Comparison of ENCODE assay signal across 21 cellular contexts in the genomic region with DNA sequence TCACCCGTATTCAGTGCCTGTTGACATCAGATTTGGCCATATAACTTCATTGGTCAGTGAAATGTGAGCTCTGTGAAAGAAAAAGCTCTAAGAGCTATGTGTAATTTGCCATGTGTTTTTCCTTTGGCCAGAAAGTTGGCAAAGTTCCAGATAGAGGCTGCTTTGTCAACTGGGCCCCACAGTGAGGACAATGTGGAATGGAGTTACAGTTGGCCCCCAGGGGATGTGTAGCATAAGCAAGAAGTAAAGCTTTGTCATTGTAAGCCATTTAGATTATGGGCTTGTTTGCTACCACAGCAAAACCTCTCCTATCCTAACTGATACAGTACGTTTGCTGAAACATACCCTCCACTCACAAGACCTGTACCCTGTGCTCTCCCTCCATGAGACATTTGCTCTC.
A peak's percentile ranks its signal among the peaks of the same experiment; 100 is the strongest.
DNase-seq lines count a peak whose midpoint lies in the region; ATAC-seq and TF ChIP-seq lines count a peak whose summit lies in the region.
"Had no signal": no experiment of that assay in that cellular context is flagged by ENCODE, and none has a peak within 500 bp of the region (broad histone marks: within the 10 kb centered on the region; RNA-seq: fewer than 3 reads in every experiment).

No MANE protein-coding gene starts in this region.

- H3K36me3 ChIP-seq in HEK293 (ENCODE audit: control insufficient read depth in 2 of 2, insufficient read depth in 1 of 2, low read length in 2 of 2) (no peaks in the 10 kb centered on the region), SJCRH30 (no peaks in the 10 kb centered on the region), right lobe of liver (no peaks in the 10 kb centered on the region), stomach (no peaks in the 10 kb centered on the region)
- no peaks in the 10 kb centered on the region for H3K36me3 ChIP-seq in CD8-positive, alpha-beta memory T cell (ENCODE audit: insufficient read depth, low read length)
- H3K36me3 ChIP-seq in naive thymus-derived CD4-positive, alpha-beta T cell (ENCODE audit: control insufficient read depth in 2 of 3, insufficient read depth in 3 of 3, low read length in 3 of 3), result no peaks in the 10 kb centered on the region
- H3K36me3 ChIP-seq: MG63 had no signal

- H3K4me3 ChIP-seq in HEK293 (ENCODE audit: low read depth, low read length) (no peak overlapping the region), SJCRH30 (no peak overlapping the region), right lobe of liver (no peak overlapping the region), stomach (no peak overlapping the region)
- H3K4me3 ChIP-seq in CD8-positive, alpha-beta memory T cell (ENCODE audit: low read length), result no peak overlapping the region
- no peak overlapping the region for H3K4me3 ChIP-seq in naive thymus-derived CD4-positive, alpha-beta T cell (ENCODE audit: low read length)
- H3K4me3 ChIP-seq: MG63 had no signal

- H3K36me3 Mint-ChIP-seq in CD8-positive, alpha-beta memory T cell, result no peaks in the 10 kb centered on the region
- no peaks in the 10 kb centered on the region for H3K36me3 Mint-ChIP-seq in naive thymus-derived CD4-positive, alpha-beta T cell
- H3K36me3 Mint-ChIP-seq: T-cell had no signal

- H3K27me3 ChIP-seq in SJCRH30 (no peaks in the 10 kb centered on the region), right lobe of liver (no peaks in the 10 kb centered on the region), stomach (no peaks in the 10 kb centered on the region)
- no peaks in the 10 kb centered on the region for H3K27me3 ChIP-seq in CD8-positive, alpha-beta memory T cell (ENCODE audit: insufficient read depth, low read length, poor library complexity, severe bottlenecking)
- H3K27me3 ChIP-seq in naive thymus-derived CD4-positive, alpha-beta T cell (ENCODE audit: control insufficient read depth in 2 of 2, insufficient read depth in 2 of 2, low read length in 2 of 2), result no peaks in the 10 kb centered on the region
- H3K27me3 ChIP-seq: MG63 had no signal

- peak; percentile 11 for DNase-seq in NCI-H82 (lab: John Stamatoyannopoulos, UW)
- DNase-seq in NCI-H82 treated with DMSO at 0.1 percent for 48 hours (lab: John Stamatoyannopoulos, UW; ENCODE audit: unreplicated experiment), result no peak
- peak; percentile 43 to 60 for DNase-seq in SJCRH30
- DNase-seq in right lobe of liver, result no peak
- no peak for DNase-seq in stomach
- DNase-seq in CD8-positive, alpha-beta memory T cell, result no peak
- no peak for DNase-seq in naive thymus-derived CD4-positive, alpha-beta T cell
- DNase-seq: C1 segment of cervical spinal cord, DMS153, HFFc6, Karpas-422, MG63, NCI-H1048, NCI-H1436, NCI-H2029 treated with DMSO at 0.1 percent for 48 hours, NCI-H524 treated with DMSO at 0.1 percent for 48 hours, OCI-M1, SHP77, SK-N-SH, T-cell had no signal

- no peaks in the 10 kb centered on the region for H3K4me1 Mint-ChIP-seq in CD8-positive, alpha-beta memory T cell
- peaks cover 0 to 2% (median 0%) of the 10 kb centered on the region in 7 donors for H3K4me1 Mint-ChIP-seq in naive thymus-derived CD4-positive, alpha-beta T cell
- H3K4me1 Mint-ChIP-seq: T-cell had no signal

- no peak overlapping the region for H3K27ac Mint-ChIP-seq in CD8-positive, alpha-beta memory T cell
- no peak overlapping the region for H3K27ac Mint-ChIP-seq in naive thymus-derived CD4-positive, alpha-beta T cell
- H3K27ac Mint-ChIP-seq: HFFc6, T-cell had no signal

- H3K4me1 ChIP-seq in HEK293 (ENCODE audit: control insufficient read depth, insufficient read depth, low read length), result no peaks in the 10 kb centered on the region
- H3K4me1 ChIP-seq in SJCRH30, result no peaks in the 10 kb centered on the region
- peaks cover 0 to 22% (median 8%) of the 10 kb centered on the region in 4 donors for H3K4me1 ChIP-seq in right lobe of liver
- peaks cover 0 to 6% (median 0%) of the 10 kb centered on the region in 4 donors for H3K4me1 ChIP-seq in stomach
- H3K4me1 ChIP-seq in CD8-positive, alpha-beta memory T cell (ENCODE audit: insufficient read depth, low read length), result no peaks in the 10 kb centered on the region
- H3K4me1 ChIP-seq in naive thymus-derived CD4-positive, alpha-beta T cell (ENCODE audit: control insufficient read depth in 2 of 2, insufficient read depth in 2 of 2, low read length in 2 of 2), result no peaks in the 10 kb centered on the region

- intact Hi-C loops in right lobe of liver (cut with DNase I), result no loop called here
- intact Hi-C loops in stomach (cut with DNase I; ENCODE audit: low total_unique reads), result no loop called here
- intact Hi-C loops in naive thymus-derived CD4-positive, alpha-beta T cell (cut with micrococcal nuclease), result no loop called here

- WGBS in right lobe of liver (ENCODE audit: insufficient coverage, low coverage, low lambda C conversion rate, missing lambda C conversion rate), result 100% methylated on average over 1 of the region's 2 CpGs
- WGBS in stomach, 5 donors, result 43 to 89% (median 63%) methylated on average over 2 of the region's 2 CpGs

- H3K27ac ChIP-seq in HEK293 (ENCODE audit: extremely low read depth, low read depth, low read length) (no peak overlapping the region), SJCRH30 (no peak overlapping the region), right lobe of liver (peak overlapping the region in 2 of 3 donors; percentile 31 to 74), stomach (peak overlapping the region in 1 of 5 donors; percentile 9)
- H3K27ac ChIP-seq in CD8-positive, alpha-beta memory T cell (ENCODE audit: low read depth, low read length), result no peak overlapping the region
- H3K27ac ChIP-seq in naive thymus-derived CD4-positive, alpha-beta T cell (ENCODE audit: low read depth, low read length), result no peak overlapping the region

- POLR2A ChIA-PET in HEK293 (lab: Yijun Ruan, JAX), result no interaction called here
- POLR2A ChIA-PET in CD8-positive, alpha-beta memory T cell (lab: Charles Lee), result no interaction called here
- POLR2A ChIA-PET in naive thymus-derived CD4-positive, alpha-beta T cell (lab: Charles Lee), result interaction anchor here (0.6 kb wide), 1 partner anchor 887 kb away, joined by 3 read pairs; no protein-coding TSS in a partner anchor

- H3K9me3 Mint-ChIP-seq in CD8-positive, alpha-beta memory T cell, result peaks cover 0 to 2% (median 0%) of the 10 kb centered on the region in 5 donors
- H3K9me3 Mint-ChIP-seq in naive thymus-derived CD4-positive, alpha-beta T cell, result peaks cover 0 to 12% (median 2%) of the 10 kb centered on the region in 11 donors
- H3K9me3 Mint-ChIP-seq: HFFc6 had no signal

- TF ChIP-seq POLR2A in right lobe of liver (IDR thresholded peaks at IDR 0.05) (no peak), stomach (IDR thresholded peaks at IDR 0.05) (no peak)

- ATAC-seq in right lobe of liver, result peak in 3 of 4 donors; percentile 4 to 37 (median 9)
- ATAC-seq in naive thymus-derived CD4-positive, alpha-beta T cell, result no peak
- ATAC-seq: T-cell had no signal

- CTCF ChIA-PET in HEK293 (lab: Yijun Ruan, JAX), result interaction anchor here (1.5 to 2.5 kb wide), 2 partner anchors 10 to 20 kb away, joined by 6 to 7 read pairs; no protein-coding TSS in a partner anchor
- CTCF ChIA-PET in CD8-positive, alpha-beta memory T cell (lab: Charles Lee), result no interaction called here
- CTCF ChIA-PET in naive thymus-derived CD4-positive, alpha-beta T cell (lab: Charles Lee), result no interaction called here

- no peak for TF ChIP-seq CTCF in HEK293 (tag by site-specific recombination; IDR thresholded peaks at IDR 0.05)
- no peak for TF ChIP-seq CTCF in right lobe of liver (IDR thresholded peaks at IDR 0.05)
- TF ChIP-seq CTCF in stomach (IDR thresholded peaks at IDR 0.05), result no peak

- no peak overlapping the region for H3K4me3 Mint-ChIP-seq in CD8-positive, alpha-beta memory T cell
- H3K4me3 Mint-ChIP-seq in naive thymus-derived CD4-positive, alpha-beta T cell, result no peak overlapping the region
- H3K4me3 Mint-ChIP-seq: HFFc6, T-cell had no signal

- H3K9me3 ChIP-seq in HEK293 (ENCODE audit: control insufficient read depth, insufficient read depth, low read depth, low read length), result no peaks in the 10 kb centered on the region; the same call in 1 of the 2 replicates
- H3K9me3 ChIP-seq in SJCRH30 (replicated peaks), result 0 out of 2 replicates have a peak, but pooled peaks cover 6% of the 10 kb centered on the region
- no peaks in the 10 kb centered on the region for H3K9me3 ChIP-seq in right lobe of liver
- peaks cover 0 to 4% (median 2%) of the 10 kb centered on the region in 4 donors for H3K9me3 ChIP-seq in stomach
- no peaks in the 10 kb centered on the region for H3K9me3 ChIP-seq in CD8-positive, alpha-beta memory T cell (ENCODE audit: low read length)
- no peaks in the 10 kb centered on the region for H3K9me3 ChIP-seq in naive thymus-derived CD4-positive, alpha-beta T cell (ENCODE audit: control insufficient read depth in 2 of 3, low read length in 3 of 3)
- H3K9me3 ChIP-seq: MG63, SK-N-SH had no signal

- TF ChIP-seq EP300 in stomach (IDR thresholded peaks at IDR 0.05), result no peak

- peaks cover 0 to 8% of the 10 kb centered on the region in 2 donors for H3K27me3 Mint-ChIP-seq in CD8-positive, alpha-beta memory T cell
- H3K27me3 Mint-ChIP-seq in naive thymus-derived CD4-positive, alpha-beta T cell, result peaks cover 0 to 20% (median 3%) of the 10 kb centered on the region in 5 donors

TF ChIP-seq in HEK293, 187 proteins besides CTCF, POLR2A, EP300 and RAD21 (continues in another document):
- TF ChIP-seq ZNF132 (tag by site-specific recombination; IDR thresholded peaks at IDR 0.05; ENCODE audit: borderline replicate concordance), result no peak
- TF ChIP-seq SETDB1 (IDR thresholded peaks at IDR 0.05; ENCODE audit: insufficient read length, low read length), result peak; percentile 76
- no peak for TF ChIP-seq SP2 (tag by site-specific recombination; IDR thresholded peaks at IDR 0.05)
- TF ChIP-seq, protein P1, sequence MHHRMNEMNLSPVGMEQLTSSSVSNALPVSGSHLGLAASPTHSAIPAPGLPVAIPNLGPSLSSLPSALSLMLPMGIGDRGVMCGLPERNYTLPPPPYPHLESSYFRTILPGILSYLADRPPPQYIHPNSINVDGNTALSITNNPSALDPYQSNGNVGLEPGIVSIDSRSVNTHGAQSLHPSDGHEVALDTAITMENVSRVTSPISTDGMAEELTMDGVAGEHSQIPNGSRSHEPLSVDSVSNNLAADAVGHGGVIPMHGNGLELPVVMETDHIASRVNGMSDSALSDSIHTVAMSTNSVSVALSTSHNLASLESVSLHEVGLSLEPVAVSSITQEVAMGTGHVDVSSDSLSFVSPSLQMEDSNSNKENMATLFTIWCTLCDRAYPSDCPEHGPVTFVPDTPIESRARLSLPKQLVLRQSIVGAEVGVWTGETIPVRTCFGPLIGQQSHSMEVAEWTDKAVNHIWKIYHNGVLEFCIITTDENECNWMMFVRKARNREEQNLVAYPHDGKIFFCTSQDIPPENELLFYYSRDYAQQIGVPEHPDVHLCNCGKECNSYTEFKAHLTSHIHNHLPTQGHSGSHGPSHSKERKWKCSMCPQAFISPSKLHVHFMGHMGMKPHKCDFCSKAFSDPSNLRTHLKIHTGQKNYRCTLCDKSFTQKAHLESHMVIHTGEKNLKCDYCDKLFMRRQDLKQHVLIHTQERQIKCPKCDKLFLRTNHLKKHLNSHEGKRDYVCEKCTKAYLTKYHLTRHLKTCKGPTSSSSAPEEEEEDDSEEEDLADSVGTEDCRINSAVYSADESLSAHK (tag by site-specific recombination; IDR thresholded peaks at IDR 0.05), result no peak

Comparison
In these comparisons a context has a peak if more than half of its experiments do, and no peak if none do; other contexts are left out.
1. DNase-seq: peak in NCI-H82 (single experiment) and SJCRH30 (2 of 2); none in NCI-H82 treated with DMSO at 0.1 percent for 48 hours (single experiment), right lobe of liver (0 of 3), stomach (single experiment), CD8-positive, alpha-beta memory T cell (0 of 5) and naive thymus-derived CD4-positive, alpha-beta T cell (0 of 9).
2. H3K27ac ChIP-seq: peak in right lobe of liver (2 of 3); none in HEK293 (single experiment), SJCRH30 (single experiment), CD8-positive, alpha-beta memory T cell (single experiment) and naive thymus-derived CD4-positive, alpha-beta T cell (single experiment).